In genomic region chr20:6685181-6685582, GRCh38 we compare ENCODE assay signal across 21 cellular contexts.
A peak's percentile ranks its signal among the peaks of the same experiment; 100 is the strongest.
DNase-seq lines count a peak whose midpoint lies in the region; ATAC-seq, FAIRE-seq and TF ChIP-seq lines count a peak whose summit lies in the region.
"Had no signal": no experiment of that assay in that cellular context is flagged by ENCODE, and none has a peak within 500 bp of the region (broad histone marks: within the 10 kb centered on the region; RNA-seq: fewer than 3 reads in every experiment).

No MANE protein-coding gene starts in this region.

- DNase-seq in Daoy (ENCODE audit: low read depth) (peak; percentile 58), PC-9 (no peak), bronchial epithelial cell (ENCODE audit: low read depth) (peak; percentile 93), kidney tubule cell (ENCODE audit: low spot score) (peak; percentile 83), Calu3 (no peak), GM20000 (ENCODE audit: low spot score) (no peak)
- no peak for DNase-seq in effector memory CD4-positive, alpha-beta T cell
- DNase-seq: body of pancreas; CD4-positive, CD25-positive, alpha-beta regulatory T cell; erythroblast; NCI-H1105; NCI-H2081 treated with DMSO at 0.1 percent for 48 hours; NCI-H524; nucleus accumbens; T-helper 2 cell had no signal

- CTCF ChIA-PET in PC-9 (lab: Charles Lee) = no interaction called here
- CTCF ChIA-PET in Calu3 (lab: Charles Lee) = interaction anchor here (0.6 kb wide), 1 partner anchor 559 kb away, joined by 5 read pairs; no protein-coding TSS in a partner anchor

- H2AFZ ChIP-seq in PC-9 = peak overlapping the region; percentile 37

- no peak for ATAC-seq in activated T-helper 17 cell treated with anti-CD3 and anti-CD28 coated beads, Interleukin-2, amount 50 U/mL, for 72 hours (replicated peaks)
- ATAC-seq: activated CD4-positive, CD25-positive, alpha-beta regulatory T cell treated with anti-CD3 and anti-CD28 coated beads, Interleukin-2, amount 50 U/mL, for 24 hours; body of pancreas had no signal

- no peak overlapping the region for H3K27ac Mint-ChIP-seq in activated T-helper 17 cell treated with anti-CD3 and anti-CD28 coated beads, Interleukin-2, amount 50 U/mL, for 72 hours
- no peak overlapping the region for H3K27ac Mint-ChIP-seq in Calu3 (ENCODE audit: unreplicated experiment)
- H3K27ac Mint-ChIP-seq: activated naive CD8-positive, alpha-beta T cell; CD4-positive, CD25-positive, alpha-beta regulatory T cell had no signal

- H3K4me3 Mint-ChIP-seq in activated T-helper 17 cell treated with anti-CD3 and anti-CD28 coated beads, Interleukin-2, amount 50 U/mL, for 72 hours = no peak overlapping the region
- no peak overlapping the region for H3K4me3 Mint-ChIP-seq in Calu3 (ENCODE audit: low read depth, unreplicated experiment)
- H3K4me3 Mint-ChIP-seq: activated naive CD8-positive, alpha-beta T cell; CD4-positive, CD25-positive, alpha-beta regulatory T cell had no signal

- H3F3A ChIP-seq in PC-9 (ENCODE audit: insufficient read depth, low read depth) = peaks cover 16% of the 10 kb centered on the region; the same call in 1 of the 2 replicates

- peaks cover 13% of the 10 kb centered on the region for H3K9me3 Mint-ChIP-seq in activated T-helper 17 cell treated with anti-CD3 and anti-CD28 coated beads, Interleukin-2, amount 50 U/mL, for 72 hours
- no peaks in the 10 kb centered on the region for H3K9me3 Mint-ChIP-seq in Calu3 (ENCODE audit: low read depth, unreplicated experiment)

- H4K20me1 ChIP-seq in PC-9 (ENCODE audit: insufficient read depth) = no peaks in the 10 kb centered on the region

- no peaks in the 10 kb centered on the region for H3K4me1 Mint-ChIP-seq in activated T-helper 17 cell treated with anti-CD3 and anti-CD28 coated beads, Interleukin-2, amount 50 U/mL, for 72 hours
- H3K4me1 Mint-ChIP-seq in Calu3 (ENCODE audit: low read depth, unreplicated experiment) = peaks cover 5% of the 10 kb centered on the region
- H3K4me1 Mint-ChIP-seq: CD4-positive, CD25-positive, alpha-beta regulatory T cell had no signal

- no peaks in the 10 kb centered on the region for H3K9me2 ChIP-seq in PC-9 (ENCODE audit: insufficient read depth)

- H3K27ac ChIP-seq in PC-9 = peak overlapping the region; percentile 71
- no peak overlapping the region for H3K27ac ChIP-seq in effector memory CD4-positive, alpha-beta T cell (ENCODE audit: insufficient read depth, low read length, poor library complexity, severe bottlenecking)
- H3K27ac ChIP-seq: body of pancreas, KMS-11, right atrium auricular region had no signal

- H3K79me2 ChIP-seq in PC-9 (ENCODE audit: low read depth) = no peaks in the 10 kb centered on the region

- H3K4me1 ChIP-seq in PC-9 (replicated peaks; ENCODE audit: insufficient read depth) = peaks cover 15% of the 10 kb centered on the region
- no peaks in the 10 kb centered on the region for H3K4me1 ChIP-seq in effector memory CD4-positive, alpha-beta T cell (ENCODE audit: control insufficient read depth, insufficient read depth, low read length, poor library complexity, severe bottlenecking)
- H3K4me1 ChIP-seq: body of pancreas, right atrium auricular region had no signal

- H3K4me2 ChIP-seq in PC-9 = 0 out of 2 replicates have a peak overlapping the region, but pooled peaks have one; percentile 47
- H3K4me2 ChIP-seq: KMS-11 had no signal

- H3K27me3 Mint-ChIP-seq in activated T-helper 17 cell treated with anti-CD3 and anti-CD28 coated beads, Interleukin-2, amount 50 U/mL, for 72 hours = no peaks in the 10 kb centered on the region
- H3K27me3 Mint-ChIP-seq in Calu3 (ENCODE audit: unreplicated experiment) = no peaks in the 10 kb centered on the region
- H3K27me3 Mint-ChIP-seq: activated naive CD8-positive, alpha-beta T cell; CD4-positive, CD25-positive, alpha-beta regulatory T cell had no signal

- H3K27me3 ChIP-seq in PC-9 (ENCODE audit: insufficient read depth, low read depth) (no peaks in the 10 kb centered on the region), bronchial epithelial cell (ENCODE audit: control insufficient read depth, insufficient read depth, low read length) (no peaks in the 10 kb centered on the region)
- no peaks in the 10 kb centered on the region for H3K27me3 ChIP-seq in effector memory CD4-positive, alpha-beta T cell (replicated peaks; ENCODE audit: control insufficient read depth, insufficient read depth, low read length, poor library complexity, severe bottlenecking)
- H3K27me3 ChIP-seq: body of pancreas, right atrium auricular region had no signal

- no peaks in the 10 kb centered on the region for H3K9me3 ChIP-seq in PC-9 (ENCODE audit: insufficient read depth, low read depth)
- no peaks in the 10 kb centered on the region for H3K9me3 ChIP-seq in effector memory CD4-positive, alpha-beta T cell (ENCODE audit: control insufficient read depth, low read length)
- H3K9me3 ChIP-seq: body of pancreas, right atrium auricular region had no signal

- TF ChIP-seq CTCF in PC-9 (conservative IDR thresholded peaks at IDR 0.05) (no peak), bronchial epithelial cell (IDR thresholded peaks at IDR 0.05; ENCODE audit: insufficient read depth, low read length, severe bottlenecking) (no peak), Calu3 (IDR thresholded peaks at IDR 0.05; ENCODE audit: unreplicated experiment) (no peak), GM20000 (IDR thresholded peaks at IDR 0.05; ENCODE audit: extremely low read depth, missing control alignments) (no peak)

- intact Hi-C loops in PC-9 (cut with micrococcal nuclease; ENCODE audit: unreplicated experiment) = no loop called here
- intact Hi-C loops in Calu3 (cut with micrococcal nuclease; ENCODE audit: unreplicated experiment) = no loop called here

- no peaks in the 10 kb centered on the region for H3K36me3 Mint-ChIP-seq in activated T-helper 17 cell treated with anti-CD3 and anti-CD28 coated beads, Interleukin-2, amount 50 U/mL, for 72 hours (ENCODE audit: low read depth)
- no peaks in the 10 kb centered on the region for H3K36me3 Mint-ChIP-seq in Calu3 (ENCODE audit: insufficient read depth, unreplicated experiment)
- H3K36me3 Mint-ChIP-seq: activated naive CD8-positive, alpha-beta T cell; CD4-positive, CD25-positive, alpha-beta regulatory T cell had no signal

- peak; percentile 70 for FAIRE-seq in bronchial epithelial cell (lab: Jason Lieb, UNC)
- FAIRE-seq: GM18507 had no signal

- POLR2A ChIA-PET in PC-9 (lab: Charles Lee; ENCODE audit: unreplicated experiment) = no interaction called here

- BruUV-seq in PC-9 (replicated peaks; lab: Mats Ljungman, UMichigan) (no TSS peak), Calu3 (replicated peaks; lab: Mats Ljungman, UMichigan) (no TSS peak)

- no peak overlapping the region for H3K4me3 ChIP-seq in PC-9
- H3K4me3 ChIP-seq in bronchial epithelial cell (ENCODE audit: low read depth, low read length) = no peak overlapping the region
- no peak overlapping the region for H3K4me3 ChIP-seq in effector memory CD4-positive, alpha-beta T cell (ENCODE audit: insufficient read depth, low read depth, low read length, poor library complexity, severe bottlenecking)
- H3K4me3 ChIP-seq: body of pancreas, right atrium auricular region had no signal

- H3K36me3 ChIP-seq in PC-9 (ENCODE audit: low read depth) (no peaks in the 10 kb centered on the region), bronchial epithelial cell (ENCODE audit: control insufficient read depth, insufficient read depth, low read length) (no peaks in the 10 kb centered on the region)
- H3K36me3 ChIP-seq in effector memory CD4-positive, alpha-beta T cell (ENCODE audit: control insufficient read depth, insufficient read depth, low read length) = no peaks in the 10 kb centered on the region
- H3K36me3 ChIP-seq: right atrium auricular region had no signal

Comparison
In these comparisons a context has a peak if more than half of its experiments do, and no peak if none do; other contexts are left out.
1. DNase-seq: peak in Daoy (single experiment), bronchial epithelial cell (single experiment) and kidney tubule cell (single experiment); none in PC-9 (0 of 2), Calu3 (single experiment), GM20000 (single experiment) and effector memory CD4-positive, alpha-beta T cell (0 of 3).